Comparison of ENCODE assay signal across 21 cellular contexts in genomic region chr15:68698708-68699107, GRCh38.
DNase-seq lines count a peak whose midpoint lies in the region; ATAC-seq, FAIRE-seq and TF ChIP-seq lines count a peak whose summit lies in the region.
"Had no signal": no experiment of that assay in that cellular context is flagged by ENCODE, and none has a peak within 500 bp of the region (broad histone marks: within the 10 kb centered on the region; RNA-seq: fewer than 3 reads in every experiment).

No MANE protein-coding gene starts in this region.

- no peak overlapping the region for H3K14ac ChIP-seq in neuronal stem cell (ENCODE audit: low read length)

- H3K4ac ChIP-seq in neuronal stem cell (ENCODE audit: low read length) = no peak overlapping the region

- no peak overlapping the region for H3K4me3 ChIP-seq in neuronal stem cell (ENCODE audit: low read length in 2 of 2)
- H3K4me3 ChIP-seq in sigmoid colon = no peak overlapping the region
- no peak overlapping the region for H3K4me3 ChIP-seq in pancreas
- H3K4me3 ChIP-seq: BLaER1, GM23338 had no signal

- peak overlapping the region; percentile 99 for H3K27ac ChIP-seq in angular gyrus (ENCODE audit: low read depth, low read length)
- H3K27ac ChIP-seq in cingulate gyrus (ENCODE audit: low read depth, low read length) = peak overlapping the region; percentile 97
- no peak overlapping the region for H3K27ac ChIP-seq in neuronal stem cell (replicated peaks; ENCODE audit: low read length)
- H3K27ac ChIP-seq in temporal lobe (ENCODE audit: low read depth, low read length) = peak overlapping the region; percentile 98
- H3K27ac ChIP-seq in sigmoid colon = no peak overlapping the region
- no peak overlapping the region for H3K27ac ChIP-seq in pancreas
- H3K27ac ChIP-seq: KMS-11 had no signal

- H3K36me3 ChIP-seq in neuronal stem cell (replicated peaks in 1 of 2; ENCODE audit: control insufficient read depth in 2 of 2, insufficient read depth in 2 of 2, low read length in 2 of 2) (peaks cover 0 to 10% of the 10 kb centered on the region in 2 donors), sigmoid colon (no peaks in the 10 kb centered on the region), pancreas (no peaks in the 10 kb centered on the region)

- no peak for DNase-seq in neuronal stem cell (ENCODE audit: low spot score)
- no peak for DNase-seq in NCI-H774 (lab: John Stamatoyannopoulos, UW)
- no peak for DNase-seq in sigmoid colon
- DNase-seq in pancreas = no peak
- DNase-seq: CD4-positive, alpha-beta T cell; COR-L47; DMS79 treated with DMSO at 0.1 percent for 48 hours; MV-4-11; NCI-H1105 treated with DMSO at 0.1 percent for 48 hours; NCI-H2029 treated with DMSO at 0.1 percent for 48 hours; NCI-H446; NCI-H526; OCI-M1 had no signal

- H3K23ac ChIP-seq in neuronal stem cell (ENCODE audit: low read depth, low read length, poor library complexity) = peak overlapping the region; percentile 14

- H3K4me2 ChIP-seq in neuronal stem cell (ENCODE audit: insufficient read depth, low read length, poor library complexity, severe bottlenecking) = no peak overlapping the region
- H3K4me2 ChIP-seq: BLaER1, GM23338, KMS-11 had no signal

- WGBS in neuronal stem cell (ENCODE audit: extremely low coverage in 2 of 2, insufficient read length in 2 of 2, insufficient replicate concordance in 1 of 2), 2 donors = no CpG with 5 or more reads among the region's 5 CpGs
- WGBS in sigmoid colon, 2 donors = 63 to 73% methylated on average over 5 of the region's 5 CpGs
- WGBS in pancreas, 2 donors = 55 to 63% methylated on average over 5 of the region's 5 CpGs

- H3K27me3 ChIP-seq in neuronal stem cell (ENCODE audit: control insufficient read depth in 3 of 3, insufficient read depth in 3 of 3, low read depth in 1 of 3, low read length in 3 of 3) (no peaks in the 10 kb centered on the region), sigmoid colon (no peaks in the 10 kb centered on the region), pancreas (no peaks in the 10 kb centered on the region)
- H3K27me3 ChIP-seq: BLaER1 had no signal

- H4K8ac ChIP-seq in neuronal stem cell (ENCODE audit: low read depth, low read length) = no peak overlapping the region

- no peaks in the 10 kb centered on the region for H3K79me1 ChIP-seq in neuronal stem cell (ENCODE audit: low read depth, low read length)

- H2AK5ac ChIP-seq in neuronal stem cell (ENCODE audit: low read depth, low read length) = peak overlapping the region; percentile 31

- no peak overlapping the region for H2BK12ac ChIP-seq in neuronal stem cell (ENCODE audit: low read length)

- no peak for FAIRE-seq in pancreas (lab: Jason Lieb, UNC)
- FAIRE-seq: RCC 7860 had no signal

- H4K91ac ChIP-seq in neuronal stem cell (ENCODE audit: low read depth, low read length, poor library complexity) = no peak overlapping the region

- no peak overlapping the region for H2AFZ ChIP-seq in neuronal stem cell (ENCODE audit: low read length)
- H2AFZ ChIP-seq: GM23338 had no signal

- peaks cover 20 to 22% of the 10 kb centered on the region in 2 donors for H3K4me1 ChIP-seq in neuronal stem cell (ENCODE audit: control insufficient read depth in 2 of 2, insufficient read depth in 1 of 2, low read depth in 1 of 2, low read length in 2 of 2)
- H3K4me1 ChIP-seq in sigmoid colon = peaks cover 0 to 17% (median 16%) of the 10 kb centered on the region in 4 donors
- no peaks in the 10 kb centered on the region for H3K4me1 ChIP-seq in pancreas

- no peak overlapping the region for H2BK15ac ChIP-seq in neuronal stem cell (ENCODE audit: low read length)

- ATAC-seq in pancreas = no peak
- ATAC-seq: GM23338, HCT116 had no signal

- H2BK5ac ChIP-seq in neuronal stem cell (ENCODE audit: low read length) = no peak overlapping the region

- intact Hi-C loops in sigmoid colon (cut with DNase I) (no loop called here), pancreas (cut with DNase I) (no loop called here)

- no peak for TF ChIP-seq CTCF in sigmoid colon (IDR thresholded peaks at IDR 0.05)
- TF ChIP-seq CTCF in pancreas (IDR thresholded peaks at IDR 0.05) = no peak

- no peak for TF ChIP-seq EP300 in sigmoid colon (IDR thresholded peaks at IDR 0.05)

- peak overlapping the region; percentile 39 for H3K18ac ChIP-seq in neuronal stem cell (ENCODE audit: low read length)

- no peak for TF ChIP-seq POLR2A in sigmoid colon (IDR thresholded peaks at IDR 0.05)

- H3K9me3 ChIP-seq in neuronal stem cell (replicated peaks in 1 of 2; ENCODE audit: control insufficient read depth in 2 of 2, insufficient read depth in 1 of 2, low read depth in 1 of 2, low read length in 2 of 2) (peaks cover 0 to 3% of the 10 kb centered on the region in 2 donors), sigmoid colon (no peaks in the 10 kb centered on the region), pancreas (no peaks in the 10 kb centered on the region)
- H3K9me3 ChIP-seq: BLaER1 had no signal

- no peak overlapping the region for H3K9ac ChIP-seq in neuronal stem cell (ENCODE audit: low read depth, low read length, poor library complexity)
- H3K9ac ChIP-seq: BLaER1, KMS-11 had no signal

- H2BK120ac ChIP-seq in neuronal stem cell (ENCODE audit: low read depth, low read length) = no peak overlapping the region

Comparison
In these comparisons a context has a peak if more than half of its experiments do, and no peak if none do; other contexts are left out.
1. H3K27ac ChIP-seq: peak in angular gyrus (single experiment), cingulate gyrus (single experiment) and temporal lobe (single experiment); none in neuronal stem cell (single experiment), sigmoid colon (0 of 4) and pancreas (0 of 4).